Comparison of ENCODE assay signal across 8 cellular contexts in genomic region chr6:30326446-30327231, GRCh38. TPM values are rescaled to one million over a fixed set of nuclear protein-coding genes. Genes with fewer than 3 reads are reported as not detected.
DNase-seq lines count a peak whose midpoint lies in the region; ATAC-seq and TF ChIP-seq lines count a peak whose summit lies in the region.

TRIM39 (plus strand) TSS chr6:30326927; CDS start chr6:30329318, 2,391 bp downstream.

- no TSS peak for BruUV-seq in MCF 10A (replicated peaks; lab: Mats Ljungman, UMichigan)

- peaks cover 39% of the 10 kb centered on the region for H3K4me1 ChIP-seq in ACC112 (ENCODE audit: control insufficient read depth, insufficient read depth, low read length, unreplicated experiment)
- H3K4me1 ChIP-seq in skeletal muscle tissue (ENCODE audit: control insufficient read depth in 3 of 3, insufficient read depth in 3 of 3, low read length in 3 of 3), result peaks cover 9 to 26% (median 23%) of the 10 kb centered on the region in 3 donors

- H3K4me3 ChIP-seq in ACC112 (ENCODE audit: low read depth, low read length) (peak within 1 kb of the TSS; percentile 98), iPS-18c (ENCODE audit: insufficient read depth, low read depth, low read length) (peak within 1 kb of the TSS; percentile 96), skeletal muscle tissue (ENCODE audit: low read length in 3 of 3) (peak within 1 kb of the TSS; percentile 93 to 94 (median 94))

- TF ChIP-seq CTCF in VCaP (conservative IDR thresholded peaks at IDR 0.05) (no peak), MCF 10A (IDR thresholded peaks at IDR 0.05; ENCODE audit: unreplicated experiment) (no peak)

- H2AFZ ChIP-seq in ACC112 (ENCODE audit: low read length, unreplicated experiment), result peak within 1 kb of the TSS; percentile 85

- H3K27ac Mint-ChIP-seq in MCF 10A (ENCODE audit: low read depth, unreplicated experiment), result peak within 1 kb of the TSS; percentile 98

- CTCF ChIA-PET in MCF 10A (lab: Yijun Ruan, JAX), result interaction anchor here (0.5 to 1.5 kb wide), 7 partner anchors 9 to 250 kb away, joined by 3 to 5 read pairs (median 3); no protein-coding TSS in a partner anchor

- H3K9me3 Mint-ChIP-seq in MCF 10A (ENCODE audit: unreplicated experiment), result no peaks in the 10 kb centered on the region

- H3K4me3 Mint-ChIP-seq in MCF 10A (ENCODE audit: unreplicated experiment), result peak within 1 kb of the TSS; percentile 90

- POLR2A ChIA-PET in MCF 10A (lab: Yijun Ruan, JAX), result interaction anchor here (0.6 to 4.3 kb wide), 29 partner anchors 9 to 556 kb away, joined by 3 to 59 read pairs (median 5); partner anchors contain the start of genes POLR1H, PPP1R11, RPP21 and TRIM26

- peak within 1 kb of the TSS; percentile 83 for H3K27ac ChIP-seq in ACC112 (ENCODE audit: low read depth, low read length)
- H3K27ac ChIP-seq in VCaP, result peak within 1 kb of the TSS; percentile 92
- peak within 1 kb of the TSS; percentile 92 for H3K27ac ChIP-seq in skeletal muscle tissue (ENCODE audit: low read depth, low read length)

- peaks cover 30% of the 10 kb centered on the region for H3K4me1 Mint-ChIP-seq in MCF 10A (ENCODE audit: insufficient read depth, unreplicated experiment)

- no peaks in the 10 kb centered on the region for H3K27me3 Mint-ChIP-seq in MCF 10A (ENCODE audit: insufficient read depth, unreplicated experiment)

- H3K9me3 ChIP-seq in iPS-18c (ENCODE audit: control insufficient read depth, insufficient read depth, low read length) (no peaks in the 10 kb centered on the region), skeletal muscle tissue (ENCODE audit: control insufficient read depth in 3 of 3, low read length in 3 of 3) (no peaks in the 10 kb centered on the region)

- H3K27me3 ChIP-seq in ACC112 (ENCODE audit: insufficient read depth, low read length) (no peaks in the 10 kb centered on the region), skeletal muscle tissue (ENCODE audit: control insufficient read depth in 3 of 3, insufficient read depth in 3 of 3, low read length in 3 of 3) (no peaks in the 10 kb centered on the region)

- peak within 1 kb of the TSS; percentile 91 to 95 (median 95) for H3K9ac ChIP-seq in skeletal muscle tissue (ENCODE audit: low read depth in 1 of 3, low read length in 3 of 3)

- intact Hi-C loops in MCF 10A (cut with micrococcal nuclease), result loop anchor here (2.0 kb wide), 2 partner anchors 108 to 224 kb away; no protein-coding TSS in a partner anchor

- H3K79me2 ChIP-seq in ACC112 (ENCODE audit: control insufficient read depth, insufficient read depth, low read length, unreplicated experiment), result peaks cover 53% of the 10 kb centered on the region

- ATAC-seq in GM18868 (IDR thresholded peaks at IDR 0.05; ENCODE audit: unreplicated experiment) (peak; percentile 71), HG03097 (IDR thresholded peaks at IDR 0.05; ENCODE audit: low FRiP score, unreplicated experiment) (peak; percentile 54)

- DNase-seq in NCI-H2227 (lab: John Stamatoyannopoulos, UW; ENCODE audit: unreplicated experiment), result peak; percentile 91
- peak; percentile 81 for DNase-seq in MCF 10A (ENCODE audit: unreplicated experiment)

- H3K36me3 ChIP-seq in ACC112 (ENCODE audit: insufficient read depth, low read length), result peaks cover 10% of the 10 kb centered on the region; the same call in 1 of the 2 replicates
- peaks cover 22 to 23% (median 22%) of the 10 kb centered on the region in 3 donors for H3K36me3 ChIP-seq in skeletal muscle tissue (ENCODE audit: control insufficient read depth in 3 of 3, insufficient read depth in 3 of 3, low read length in 3 of 3)

- peaks cover 40% of the 10 kb centered on the region for H3K36me3 Mint-ChIP-seq in MCF 10A (ENCODE audit: insufficient read depth, unreplicated experiment)

RNA-seq across cellular contexts. Expression of gene TRIM39, which starts in this region (rescaled TPM):
- total RNA-seq in MCF 10A (2022) (14.7 and 18.6 TPM in 2 replicates), skeletal muscle tissue (5.2 TPM)

Comparison
In these comparisons a context has a peak if more than half of its experiments do, and no peak if none do; other contexts are left out.
1. Peak in every context shown above with its lines: DNase-seq, ATAC-seq, H3K4me3 ChIP-seq and H3K27ac ChIP-seq.